Comparison of ENCODE assay signal across 8 cellular contexts in the genomic region with DNA sequence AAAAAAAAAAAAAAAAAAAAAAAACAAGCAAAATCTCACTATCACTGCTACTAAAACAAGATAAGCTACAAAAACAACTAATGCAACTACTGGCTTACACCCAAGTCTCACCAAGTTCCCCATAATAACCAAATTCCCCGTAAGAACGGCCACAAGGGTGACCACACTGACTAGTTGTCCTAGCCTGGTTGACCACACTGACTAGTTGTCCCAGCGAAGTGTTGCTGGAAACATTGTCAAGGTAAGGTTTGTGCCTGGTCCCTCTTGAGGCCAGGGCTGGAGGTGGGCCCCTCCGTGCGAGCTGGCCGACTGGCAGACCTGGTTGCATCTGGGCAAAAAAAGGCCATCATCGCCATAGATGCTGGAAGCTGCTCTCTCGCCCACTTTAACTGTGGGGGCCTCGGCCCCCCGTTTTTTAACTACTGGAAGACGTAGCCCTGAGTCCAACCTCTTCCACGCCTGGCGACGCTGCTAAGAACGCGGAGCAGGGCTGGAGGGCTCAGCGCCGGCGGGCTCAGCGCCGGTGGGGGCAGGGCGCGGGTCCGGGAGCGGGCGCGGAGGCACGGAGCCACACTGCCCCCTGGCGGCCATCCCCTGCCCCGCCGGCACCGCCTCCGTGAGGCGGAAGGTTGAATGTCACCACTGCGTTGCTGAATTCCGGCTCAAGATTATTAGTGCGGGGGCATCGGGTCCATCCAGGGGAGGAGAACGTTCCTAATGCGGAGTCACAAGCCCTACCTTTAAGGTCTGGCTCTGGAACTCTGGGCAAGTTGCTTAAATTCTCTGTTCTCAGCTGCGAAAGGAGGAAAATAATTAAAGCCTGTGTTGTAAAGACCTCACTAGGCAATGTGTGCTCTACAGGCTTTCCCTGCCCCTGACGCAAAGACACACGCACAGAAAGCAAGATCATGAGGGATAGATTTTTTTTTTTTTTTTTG.
DNase-seq lines count a peak whose midpoint lies in the region; ATAC-seq and TF ChIP-seq lines count a peak whose summit lies in the region.

No MANE protein-coding gene starts in this region.

- H3K27ac Mint-ChIP-seq in CD14-positive monocyte (peak overlapping the region in 3 of 7 donors; percentile 4 to 48 (median 17)), IgD-negative memory B cell (peak overlapping the region in 1 of 3 donors; percentile 71)
- no peak overlapping the region for H3K27ac Mint-ChIP-seq in stimulated activated naive CD8-positive, alpha-beta T cell treated with anti-CD3 and anti-CD28 coated beads, Interleukin-15, Interleukin-2, amounts not matched to agents 100 ng/mL and 50 ng/mL, for 24 hours

- ATAC-seq in GM19455 (IDR thresholded peaks at IDR 0.05; ENCODE audit: unreplicated experiment) (peak; percentile 81), RWPE2 (ENCODE audit: low read depth) (peak; percentile 85)

- H3K27ac ChIP-seq in RWPE2 (ENCODE audit: poor library complexity, severe bottlenecking): no peak overlapping the region
- H3K27ac ChIP-seq in neural cell (ENCODE audit: low read length): no peak overlapping the region

- H3K9me3 Mint-ChIP-seq in CD14-positive monocyte (peaks cover 0 to 7% (median 0%) of the 10 kb centered on the region in 7 donors), IgD-negative memory B cell (peaks cover 0 to 2% (median 0%) of the 10 kb centered on the region in 3 donors)
- H3K9me3 Mint-ChIP-seq in stimulated activated naive CD8-positive, alpha-beta T cell treated with anti-CD3 and anti-CD28 coated beads, Interleukin-15, Interleukin-2, amounts not matched to agents 100 ng/mL and 50 ng/mL, for 24 hours: no peaks in the 10 kb centered on the region

- H3K9me3 ChIP-seq in RWPE2 (ENCODE audit: severe bottlenecking) (no peaks in the 10 kb centered on the region), neural cell (ENCODE audit: low read length) (no peaks in the 10 kb centered on the region)

- peaks cover 38 to 59% (median 46%) of the 10 kb centered on the region in 3 donors for H3K27me3 Mint-ChIP-seq in CD14-positive monocyte (ENCODE audit: low read depth in 3 of 3)
- peaks cover 42% of the 10 kb centered on the region for H3K27me3 Mint-ChIP-seq in IgD-negative memory B cell
- peaks cover 61% of the 10 kb centered on the region for H3K27me3 Mint-ChIP-seq in stimulated activated naive CD8-positive, alpha-beta T cell treated with anti-CD3 and anti-CD28 coated beads, Interleukin-15, Interleukin-2, amounts not matched to agents 100 ng/mL and 50 ng/mL, for 24 hours

- no peaks in the 10 kb centered on the region for H3F3A ChIP-seq in neural cell (ENCODE audit: insufficient read depth, low read length, poor library complexity, severe bottlenecking)

- H2AFZ ChIP-seq in neural cell (ENCODE audit: low read depth, low read length): no peak overlapping the region

- H3K4me1 ChIP-seq in RWPE2 (ENCODE audit: insufficient read depth, poor library complexity, severe bottlenecking): no peaks in the 10 kb centered on the region

- H4K20me1 ChIP-seq in neural cell (ENCODE audit: insufficient read depth): no peaks in the 10 kb centered on the region

- peak; percentile 99 for TF ChIP-seq CTCF in CD14-positive monocyte (IDR thresholded peaks at IDR 0.05)
- peak; percentile 96 for TF ChIP-seq CTCF in RWPE2 (IDR thresholded peaks at IDR 0.05; ENCODE audit: poor library complexity, severe bottlenecking)
- peak; percentile 87 for TF ChIP-seq CTCF in foreskin fibroblast (IDR thresholded peaks at IDR 0.05; ENCODE audit: low read depth, low read length)
- peak; percentile 99 for TF ChIP-seq CTCF in neural cell (IDR thresholded peaks at IDR 0.05; ENCODE audit: poor library complexity, severe bottlenecking)

- peaks cover 22% of the 10 kb centered on the region for H3K4me1 Mint-ChIP-seq in CD14-positive monocyte
- peaks cover 0 to 6% (median 0%) of the 10 kb centered on the region in 3 donors for H3K4me1 Mint-ChIP-seq in IgD-negative memory B cell
- H3K4me1 Mint-ChIP-seq in stimulated activated naive CD8-positive, alpha-beta T cell treated with anti-CD3 and anti-CD28 coated beads, Interleukin-15, Interleukin-2, amounts not matched to agents 100 ng/mL and 50 ng/mL, for 24 hours (ENCODE audit: low read depth): peaks cover 19% of the 10 kb centered on the region

- H3K4me3 Mint-ChIP-seq in CD14-positive monocyte: peak overlapping the region; percentile 78 to 87
- H3K4me3 Mint-ChIP-seq in IgD-negative memory B cell: peak overlapping the region in 3 of 4 donors; percentile 58 to 90 (median 71)
- peak overlapping the region; percentile 72 for H3K4me3 Mint-ChIP-seq in stimulated activated naive CD8-positive, alpha-beta T cell treated with anti-CD3 and anti-CD28 coated beads, Interleukin-15, Interleukin-2, amounts not matched to agents 100 ng/mL and 50 ng/mL, for 24 hours

- TF ChIP-seq EP300 in neural cell (conservative IDR thresholded peaks at IDR 0.05; ENCODE audit: poor library complexity, severe bottlenecking): no peak

- intact Hi-C loops in CD14-positive monocyte (cut with micrococcal nuclease): loop anchor here (5.0 to 10.0 kb wide), 3 partner anchors 491 to 1536 kb away; no protein-coding TSS in a partner anchor

- H3K4me3 ChIP-seq in RWPE2 (ENCODE audit: severe bottlenecking) (peak overlapping the region; percentile 4), foreskin fibroblast (ENCODE audit: low read depth in 1 of 2, low read length in 2 of 2) (peak overlapping the region; percentile 30 to 48), neural cell (ENCODE audit: low read length) (peak overlapping the region; percentile 60)

- H3K79me2 ChIP-seq in neural cell (replicated peaks; ENCODE audit: insufficient read depth, low read length): no peaks in the 10 kb centered on the region

- peak overlapping the region; percentile 44 for H3K9ac ChIP-seq in neural cell (ENCODE audit: low read length)

- DNase-seq in CD14-positive monocyte (ENCODE audit: low spot score): peak; percentile 55
- no peak for DNase-seq in RWPE2 (ENCODE audit: low spot score)
- peak; percentile 44 for DNase-seq in activated gamma-delta T cell (lab: John Stamatoyannopoulos, UW)
- DNase-seq in foreskin fibroblast: peak; percentile 43 to 84

- H3K36me3 ChIP-seq in RWPE2 (ENCODE audit: low read depth) (no peaks in the 10 kb centered on the region), neural cell (ENCODE audit: insufficient read depth, low read length) (no peaks in the 10 kb centered on the region)

- H3K4me2 ChIP-seq in neural cell (ENCODE audit: low read length): peak overlapping the region; percentile 61

- H3K36me3 Mint-ChIP-seq in CD14-positive monocyte: no peaks in the 10 kb centered on the region
- H3K36me3 Mint-ChIP-seq in IgD-negative memory B cell: no peaks in the 10 kb centered on the region
- no peaks in the 10 kb centered on the region for H3K36me3 Mint-ChIP-seq in stimulated activated naive CD8-positive, alpha-beta T cell treated with anti-CD3 and anti-CD28 coated beads, Interleukin-15, Interleukin-2, amounts not matched to agents 100 ng/mL and 50 ng/mL, for 24 hours (ENCODE audit: low read depth)

- no peaks in the 10 kb centered on the region for H3K27me3 ChIP-seq in RWPE2 (ENCODE audit: insufficient read depth, poor library complexity, severe bottlenecking)
- H3K27me3 ChIP-seq in neural cell (ENCODE audit: insufficient read depth, low read depth, low read length): peaks cover 6% of the 10 kb centered on the region

- H3K9me2 ChIP-seq in neural cell (ENCODE audit: insufficient read depth, low read length): no peaks in the 10 kb centered on the region

- peak; percentile 98 for TF ChIP-seq RAD21 in neural cell (conservative IDR thresholded peaks at IDR 0.05)

TF ChIP-seq in neural cell, 6 proteins besides CTCF, POLR2A, EP300 and RAD21:
- TF ChIP-seq EZH2 (IDR thresholded peaks at IDR 0.05; ENCODE audit: borderline replicate concordance, insufficient read depth, low read length, poor library complexity, severe bottlenecking): no peak
- TF ChIP-seq SMC3 (conservative IDR thresholded peaks at IDR 0.05; ENCODE audit: poor library complexity): peak; percentile 96
- peak; percentile 40 for TF ChIP-seq MXI1 (conservative IDR thresholded peaks at IDR 0.05; ENCODE audit: poor library complexity, severe bottlenecking)

Comparison
In these comparisons a context has a peak if more than half of its experiments do, and no peak if none do; other contexts are left out.
1. H3K4me3 ChIP-seq: peak in every context shown above with its lines; median percentile 60 in neural cell; 39 in foreskin fibroblast; 4 in RWPE2.